ENCODE assay signal across 7 cellular contexts in genomic region chr14:67941456-67942018, GRCh38.
DNase-seq lines count a peak whose midpoint lies in the region; TF ChIP-seq lines count a peak whose summit lies in the region.

No MANE protein-coding gene starts in this region.

- H3K27me3 ChIP-seq in Peyer's patch: no peaks in the 10 kb centered on the region

- no peak overlapping the region for H3K4me3 ChIP-seq in Peyer's patch
- no peak overlapping the region for H3K4me3 ChIP-seq in epithelial cell of esophagus (ENCODE audit: low read length)
- H3K4me3 ChIP-seq in urinary bladder (ENCODE audit: low read depth, low read length): no peak overlapping the region

- 5% methylated on average over 1 of the region's 1 CpG for whole genome bisulfite sequencing in urinary bladder

- H3K36me3 ChIP-seq in Peyer's patch (no peaks in the 10 kb centered on the region), urinary bladder (ENCODE audit: insufficient read depth) (no peaks in the 10 kb centered on the region)

- H3K4me1 Mint-ChIP-seq in mesothelial cell of epicardium: peaks cover 66% of the 10 kb centered on the region

- no peak for DNase-seq in Peyer's patch
- peak; percentile 13 for DNase-seq in epithelial cell of esophagus (ENCODE audit: low read depth)
- no peak for DNase-seq in mesothelial cell of epicardium (ENCODE audit: low spot score in 2 of 2, unreplicated experiment in 2 of 2)
- DNase-seq in OCI-M2 (lab: John Stamatoyannopoulos, UW; ENCODE audit: unreplicated experiment): no peak
- no peak for DNase-seq in SKM-1 treated with dmso at 0.1 percent for 144 hours (lab: John Stamatoyannopoulos, UW; ENCODE audit: unreplicated experiment)
- DNase-seq in NCI-H2029 (lab: John Stamatoyannopoulos, UW): no peak

- no peak for TF ChIP-seq POLR2A in Peyer's patch (IDR thresholded peaks at IDR 0.05)

- TF ChIP-seq CTCF in Peyer's patch (IDR thresholded peaks at IDR 0.05) (no peak), epithelial cell of esophagus (IDR thresholded peaks at IDR 0.05; ENCODE audit: insufficient read depth, low read depth, low read length, missing control alignments) (no peak), mesothelial cell of epicardium (IDR thresholded peaks at IDR 0.05; ENCODE audit: unreplicated experiment) (no peak)

- H3K27me3 Mint-ChIP-seq in mesothelial cell of epicardium (ENCODE audit: low read depth): no peaks in the 10 kb centered on the region

- H3K9me3 ChIP-seq in Peyer's patch: no peaks in the 10 kb centered on the region

- H3K36me3 Mint-ChIP-seq in mesothelial cell of epicardium: no peaks in the 10 kb centered on the region

- peak overlapping the region; percentile 91 for H3K27ac Mint-ChIP-seq in mesothelial cell of epicardium

- H3K4me1 ChIP-seq in Peyer's patch: peaks cover 0 to 24% (median 0%) of the 10 kb centered on the region in 4 donors
- peaks cover 3% of the 10 kb centered on the region for H3K4me1 ChIP-seq in urinary bladder (ENCODE audit: insufficient read depth)

- H3K4me3 Mint-ChIP-seq in mesothelial cell of epicardium: no peak overlapping the region

- H3K27ac ChIP-seq in Peyer's patch (peak overlapping the region; percentile 18 to 71 (median 52)), urinary bladder (ENCODE audit: low read depth) (peak overlapping the region; percentile 60)

- H3K9me3 Mint-ChIP-seq in mesothelial cell of epicardium: no peaks in the 10 kb centered on the region
